ENCODE assay signal across 17 cellular contexts in the genomic region with DNA sequence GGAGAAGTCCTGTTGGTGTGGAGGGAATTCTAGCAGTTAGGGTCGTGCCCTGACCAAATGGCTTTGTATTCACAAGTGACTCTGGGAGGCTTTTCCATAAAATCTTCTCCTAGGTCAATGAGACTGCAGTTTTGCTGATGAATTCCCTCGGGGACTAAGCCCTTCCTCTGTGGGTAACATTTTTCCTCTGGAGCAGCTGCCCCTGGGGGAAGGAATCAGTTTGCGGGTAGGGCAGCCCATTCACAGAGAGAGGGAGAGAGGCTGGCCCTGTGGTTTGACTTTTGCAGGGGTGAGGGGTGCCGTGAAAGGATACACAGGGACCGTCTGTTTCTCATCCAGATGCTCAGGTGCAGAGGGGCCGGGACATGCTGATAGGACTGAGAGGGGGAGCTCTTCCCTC.
A peak's percentile ranks its signal among the peaks of the same experiment; 100 is the strongest.
DNase-seq lines count a peak whose midpoint lies in the region; ATAC-seq and TF ChIP-seq lines count a peak whose summit lies in the region.
"Had no signal": no experiment of that assay in that cellular context is flagged by ENCODE, and none has a peak within 500 bp of the region (broad histone marks: within the 10 kb centered on the region; RNA-seq: fewer than 3 reads in every experiment).

No MANE protein-coding gene starts in this region.

- no peak overlapping the region for H2AFZ ChIP-seq in DND-41 (ENCODE audit: low read depth, low read length)
- H2AFZ ChIP-seq in neural progenitor cell (replicated peaks): no peak overlapping the region

- intact Hi-C loops in esophagus muscularis mucosa (cut with DNase I): no loop called here

- H3K4me3 ChIP-seq in DND-41 (ENCODE audit: low read depth in 1 of 2, low read length in 2 of 2) (no peak overlapping the region), H7 (ENCODE audit: insufficient read depth, low read depth, low read length) (no peak overlapping the region), esophagus muscularis mucosa (no peak overlapping the region), neural progenitor cell (no peak overlapping the region), foreskin fibroblast (ENCODE audit: low read depth in 1 of 2, low read length in 2 of 2) (no peak overlapping the region)

- peaks cover 6% of the 10 kb centered on the region for H3K4me1 Mint-ChIP-seq in neural progenitor cell
- H3K4me1 Mint-ChIP-seq: CD14-positive monocyte had no signal

- no peaks in the 10 kb centered on the region for H3K27me3 ChIP-seq in DND-41 (ENCODE audit: insufficient read depth, low read length, poor library complexity)
- H3K27me3 ChIP-seq in H7 (ENCODE audit: control insufficient read depth, insufficient read depth, low read length): no peaks in the 10 kb centered on the region
- peaks cover 0 to 8% (median 0%) of the 10 kb centered on the region in 4 donors for H3K27me3 ChIP-seq in esophagus muscularis mucosa
- H3K27me3 ChIP-seq in neural progenitor cell: no peaks in the 10 kb centered on the region

- H3K27me3 Mint-ChIP-seq in neural progenitor cell (ENCODE audit: insufficient read depth, low read depth): peaks cover 10% of the 10 kb centered on the region

- H3K9ac ChIP-seq in DND-41 (ENCODE audit: low read depth, low read length): no peak overlapping the region
- no peak overlapping the region for H3K9ac ChIP-seq in neural progenitor cell
- H3K9ac ChIP-seq: SK-N-SH had no signal

- peak; percentile 8 for DNase-seq in DND-41
- peak; percentile 19 for DNase-seq in H7
- peak; percentile 55 for DNase-seq in esophagus muscularis mucosa (ENCODE audit: extremely low spot score)
- no peak for DNase-seq in neural progenitor cell (ENCODE audit: low spot score)
- DNase-seq in ecto neural progenitor cell (ENCODE audit: low spot score): no peak
- DNase-seq in foreskin fibroblast: no peak
- DNase-seq: DMS79; NCI-H1105; NCI-H2081 treated with DMSO at 0.1 percent for 48 hours; NCI-H446 treated with DMSO at 0.1 percent for 48 hours; NCI-H69; NK-92 treated with Interleukin-12 subunit alpha and Interleukin-12 subunit beta, amount 100 ng/mL, for 24 hours; Right ventricle myocardium superior; SK-N-SH had no signal

- H3K27ac ChIP-seq in DND-41 (ENCODE audit: low read length) (no peak overlapping the region), esophagus muscularis mucosa (replicated peaks in 1 of 4) (no peak overlapping the region), neural progenitor cell (no peak overlapping the region)

- H3K79me2 ChIP-seq in DND-41 (ENCODE audit: insufficient read depth, low read length) (no peaks in the 10 kb centered on the region), neural progenitor cell (ENCODE audit: low read depth) (no peaks in the 10 kb centered on the region)

- H3K4me2 ChIP-seq in DND-41 (ENCODE audit: insufficient read depth, low read length): no peak overlapping the region
- H3K4me2 ChIP-seq in neural progenitor cell: no peak overlapping the region
- H3K4me2 ChIP-seq: SK-N-SH had no signal

- no peak for ATAC-seq in DND-41 (ENCODE audit: insufficient read depth, low read depth)
- ATAC-seq in GM21390 (IDR thresholded peaks at IDR 0.05; ENCODE audit: unreplicated experiment): no peak
- ATAC-seq: HCT116 had no signal

- no peaks in the 10 kb centered on the region for H3F3A ChIP-seq in neural progenitor cell (ENCODE audit: low read depth)

- H3K27ac Mint-ChIP-seq in neural progenitor cell: peak overlapping the region; percentile 65
- H3K27ac Mint-ChIP-seq: CD14-positive monocyte had no signal

- no peaks in the 10 kb centered on the region for H3K9me3 ChIP-seq in DND-41 (ENCODE audit: insufficient read depth, low read length, severe bottlenecking)
- no peaks in the 10 kb centered on the region for H3K9me3 ChIP-seq in esophagus muscularis mucosa
- H3K9me3 ChIP-seq in neural progenitor cell (ENCODE audit: low read depth): no peaks in the 10 kb centered on the region
- H3K9me3 ChIP-seq: SK-N-SH had no signal

- WGBS in esophagus muscularis mucosa: 53% methylated on average over 6 of the region's 6 CpGs

- H3K4me1 ChIP-seq in DND-41 (ENCODE audit: insufficient read depth, low read length) (no peaks in the 10 kb centered on the region), esophagus muscularis mucosa (no peaks in the 10 kb centered on the region), neural progenitor cell (no peaks in the 10 kb centered on the region)

- no peaks in the 10 kb centered on the region for H3K36me3 ChIP-seq in DND-41 (ENCODE audit: insufficient read depth, low read length)
- no peaks in the 10 kb centered on the region for H3K36me3 ChIP-seq in H7 (replicated peaks; ENCODE audit: control insufficient read depth, insufficient read depth, low read length)
- no peaks in the 10 kb centered on the region for H3K36me3 ChIP-seq in esophagus muscularis mucosa
- H3K36me3 ChIP-seq in neural progenitor cell: no peaks in the 10 kb centered on the region

- H3K36me3 Mint-ChIP-seq in neural progenitor cell: no peaks in the 10 kb centered on the region
- H3K36me3 Mint-ChIP-seq: CD14-positive monocyte had no signal

- H3K9me3 Mint-ChIP-seq in neural progenitor cell: no peaks in the 10 kb centered on the region

- no peak for TF ChIP-seq EP300 in esophagus muscularis mucosa (IDR thresholded peaks at IDR 0.05)

- TF ChIP-seq POLR2A in esophagus muscularis mucosa (IDR thresholded peaks at IDR 0.05; ENCODE audit: low read depth): no peak

- no peak for TF ChIP-seq CTCF in DND-41 (IDR thresholded peaks at IDR 0.05; ENCODE audit: borderline replicate concordance, extremely low read depth, low read length, poor library complexity, severe bottlenecking)
- no peak for TF ChIP-seq CTCF in esophagus muscularis mucosa (IDR thresholded peaks at IDR 0.05)
- TF ChIP-seq CTCF in neural progenitor cell (IDR thresholded peaks at IDR 0.05): no peak
- TF ChIP-seq CTCF in foreskin fibroblast (IDR thresholded peaks at IDR 0.05; ENCODE audit: low read depth, low read length): no peak

- H4K20me1 ChIP-seq in DND-41 (ENCODE audit: insufficient read depth, low read length) (no peaks in the 10 kb centered on the region; the same call in 1 of the 2 replicates), neural progenitor cell (ENCODE audit: low read depth) (no peaks in the 10 kb centered on the region)

- H3K4me3 Mint-ChIP-seq in neural progenitor cell: no peak overlapping the region
- H3K4me3 Mint-ChIP-seq: CD14-positive monocyte had no signal

Comparison
In these comparisons a context has a peak if more than half of its experiments do, and no peak if none do; other contexts are left out.
1. DNase-seq: peak in DND-41 (single experiment), H7 (single experiment) and esophagus muscularis mucosa (single experiment); none in neural progenitor cell (single experiment), ecto neural progenitor cell (single experiment) and foreskin fibroblast (0 of 2).